ENCODE assay signal across 8 cellular contexts in the genomic region with DNA sequence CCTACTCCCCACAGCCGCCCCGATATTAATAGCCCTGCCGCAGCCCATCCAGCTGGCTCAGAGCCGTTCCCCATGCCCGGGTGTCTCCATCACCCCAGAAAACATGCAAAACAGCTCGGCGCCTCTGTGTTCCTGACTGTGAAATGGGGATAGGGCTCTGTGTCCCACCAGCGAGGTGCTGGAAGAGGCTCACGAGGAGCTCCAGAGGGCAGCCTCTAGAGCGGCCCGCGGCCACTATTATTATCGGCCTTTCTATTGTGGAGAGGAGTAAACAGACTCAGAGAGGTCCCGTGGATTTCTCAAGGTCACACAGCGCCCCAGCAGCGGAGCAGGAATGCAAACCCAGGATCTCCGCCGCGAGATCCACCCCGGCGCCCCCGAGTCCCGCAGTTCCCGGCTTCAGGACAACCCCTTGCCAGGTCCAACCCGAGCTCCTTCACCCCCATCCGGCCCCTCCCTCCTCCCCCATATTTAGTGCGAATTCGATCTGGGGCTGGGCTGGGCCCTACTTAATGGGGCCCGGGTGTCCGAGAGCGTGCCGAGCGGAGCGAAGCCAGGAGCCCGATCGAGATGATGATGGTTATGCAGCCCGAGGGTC. TPM values are rescaled to one million over a fixed set of nuclear protein-coding genes. Genes with fewer than 3 reads are reported as not detected.
DNase-seq lines count a peak whose midpoint lies in the region; ATAC-seq and TF ChIP-seq lines count a peak whose summit lies in the region.

Gene ACTN3 (plus strand): TSS at position 536 of the 598 bp plus-strand sequence. CDS start 35 bp downstream, at position 571.

- peak within 1 kb of the TSS; percentile 39 to 64; a peak in 3 of 4 replicates for H3K27ac ChIP-seq in SK-N-SH (ENCODE audit: low read depth in 2 of 2, low read length in 1 of 2)

- H3K27me3 ChIP-seq in SK-N-SH (ENCODE audit: insufficient read depth) (no peaks in the 10 kb centered on the region), neuron (ENCODE audit: insufficient read depth, low read length) (no peaks in the 10 kb centered on the region)

- DNase-seq in SK-N-SH = peak; percentile 48
- DNase-seq in fibroblast of gingiva (ENCODE audit: low read depth) = peak; percentile 27
- no peak for DNase-seq in hypothalamus (lab: John Stamatoyannopoulos, UW)
- DNase-seq in NCI-H748 (lab: John Stamatoyannopoulos, UW; ENCODE audit: unreplicated experiment) = no peak
- DNase-seq in medulla oblongata (ENCODE audit: extremely low spot score) = no peak

- peaks cover 4% of the 10 kb centered on the region for H3F3A ChIP-seq in SK-N-SH (replicated peaks; ENCODE audit: insufficient read depth)

- no peaks in the 10 kb centered on the region for H3K9me2 ChIP-seq in SK-N-SH

- no peak for TF ChIP-seq CTCF in SK-N-SH (IDR thresholded peaks at IDR 0.05)

- CTCF ChIA-PET in SK-N-SH (lab: Yijun Ruan, JAX) = interaction anchor here (1.0 to 2.8 kb wide), 5 partner anchors 9 to 1230 kb away, joined by 3 to 20 read pairs (median 4); partner anchors contain the start of gene RBM4B

- peak within 1 kb of the TSS; percentile 89 for H3K4me2 ChIP-seq in SK-N-SH

- no peak for TF ChIP-seq RAD21 in SK-N-SH (IDR thresholded peaks at IDR 0.05; ENCODE audit: low read length)

- H3K4me3 ChIP-seq in SK-N-SH (ENCODE audit: low read depth in 2 of 2, low read length in 1 of 2) (peak within 1 kb of the TSS; percentile 84 to 88), neuron (ENCODE audit: low read length) (peak within 1 kb of the TSS; percentile 80)

- ATAC-seq in GM18867 (IDR thresholded peaks at IDR 0.05; ENCODE audit: unreplicated experiment) (peak; percentile 1), HG03159 (IDR thresholded peaks at IDR 0.05; ENCODE audit: unreplicated experiment) (no peak)

- H3K4me1 ChIP-seq in SK-N-SH (ENCODE audit: control insufficient read depth in 1 of 2, insufficient read depth in 2 of 2, low read depth in 1 of 2, low read length in 1 of 2) = peaks cover 0 to 10% of the 10 kb centered on the region in 2 experiments; a peak in 1 of 4 replicates
- peaks cover 30% of the 10 kb centered on the region for H3K4me1 ChIP-seq in neuron (ENCODE audit: insufficient read depth, low read length)

- WGBS in SK-N-SH (ENCODE audit: low lambda C conversion rate) = 0% methylated on average over 7 of the region's 37 CpGs

- H3K9ac ChIP-seq in SK-N-SH = peak within 1 kb of the TSS; percentile 86

- peaks cover 7% of the 10 kb centered on the region for H3K79me2 ChIP-seq in SK-N-SH (ENCODE audit: insufficient read depth)

- POLR2A ChIA-PET in SK-N-SH (lab: Yijun Ruan, JAX) = interaction anchor here (0.7 to 1.8 kb wide), 6 partner anchors 13 to 132 kb away, joined by 3 to 9 read pairs (median 4); partner anchors contain the start of genes BBS1 and CTSF

- peaks cover 0 to 7% of the 10 kb centered on the region in 2 experiments for H3K36me3 ChIP-seq in SK-N-SH (replicated peaks in 1 of 2; ENCODE audit: control insufficient read depth in 1 of 2, insufficient read depth in 2 of 2, low read length in 1 of 2)
- peaks cover 8% of the 10 kb centered on the region for H3K36me3 ChIP-seq in neuron (ENCODE audit: insufficient read depth, low read length)

- no peaks in the 10 kb centered on the region for H3K9me3 ChIP-seq in SK-N-SH
- no peaks in the 10 kb centered on the region for H3K9me3 ChIP-seq in neuron (ENCODE audit: low read length)

- H4K20me1 ChIP-seq in SK-N-SH (ENCODE audit: insufficient read depth) = no peaks in the 10 kb centered on the region

- no peak for TF ChIP-seq EP300 in SK-N-SH (IDR thresholded peaks at IDR 0.05; ENCODE audit: borderline replicate concordance in 1 of 2, low read depth in 1 of 2, low read length in 1 of 2)

- H2AFZ ChIP-seq in SK-N-SH (ENCODE audit: low read depth) = peak within 1 kb of the TSS; percentile 98
- peak within 1 kb of the TSS; percentile 94 for H2AFZ ChIP-seq in neuron (ENCODE audit: low read depth, low read length)

TF ChIP-seq in SK-N-SH, 30 proteins besides CTCF, POLR2A, EP300 and RAD21:
- no peak for TF ChIP-seq TCF12 (IDR thresholded peaks at IDR 0.05)
- TF ChIP-seq RCOR1 (IDR thresholded peaks at IDR 0.05; ENCODE audit: low read length) = peak; percentile 70
- peak; percentile 22; the same call in 1 of the 2 replicates for TF ChIP-seq REST (IDR thresholded peaks at IDR 0.05; ENCODE audit: low read depth, low read length)
- no peak for TF ChIP-seq CHD2 (IDR thresholded peaks at IDR 0.05; ENCODE audit: low read length, partially characterized antibody)
- TF ChIP-seq SIN3A (IDR thresholded peaks at IDR 0.05; ENCODE audit: borderline replicate concordance, low read depth, low read length) = no peak
- no peak for TF ChIP-seq RFX5 (IDR thresholded peaks at IDR 0.05; ENCODE audit: low read length)

RNA-seq across cellular contexts. Expression of gene ACTN3, which starts in this region (rescaled TPM):
- polyA plus RNA-seq in SK-N-SH (2012; rRNA removed) = 0.02 and 0.03 TPM in 2 replicates
- 0.01 TPM in 1 of 2 replicates, not detected in the other for polyA plus RNA-seq in SK-N-SH (2012; cell fraction: cytosol; rRNA removed)
- polyA plus RNA-seq in SK-N-SH (2012; cell fraction: nucleus; rRNA removed) = 0.19 and 0.23 TPM in 2 replicates

Comparison
In these comparisons a context has a peak if more than half of its experiments do, and no peak if none do; other contexts are left out.
1. Peak in DNase-seq, H3K4me3 ChIP-seq, H3K27ac ChIP-seq, H3K9ac ChIP-seq and H3K4me2 ChIP-seq in SK-N-SH; RNA of the gene not detected or under 1 TPM.